In the genomic region with DNA sequence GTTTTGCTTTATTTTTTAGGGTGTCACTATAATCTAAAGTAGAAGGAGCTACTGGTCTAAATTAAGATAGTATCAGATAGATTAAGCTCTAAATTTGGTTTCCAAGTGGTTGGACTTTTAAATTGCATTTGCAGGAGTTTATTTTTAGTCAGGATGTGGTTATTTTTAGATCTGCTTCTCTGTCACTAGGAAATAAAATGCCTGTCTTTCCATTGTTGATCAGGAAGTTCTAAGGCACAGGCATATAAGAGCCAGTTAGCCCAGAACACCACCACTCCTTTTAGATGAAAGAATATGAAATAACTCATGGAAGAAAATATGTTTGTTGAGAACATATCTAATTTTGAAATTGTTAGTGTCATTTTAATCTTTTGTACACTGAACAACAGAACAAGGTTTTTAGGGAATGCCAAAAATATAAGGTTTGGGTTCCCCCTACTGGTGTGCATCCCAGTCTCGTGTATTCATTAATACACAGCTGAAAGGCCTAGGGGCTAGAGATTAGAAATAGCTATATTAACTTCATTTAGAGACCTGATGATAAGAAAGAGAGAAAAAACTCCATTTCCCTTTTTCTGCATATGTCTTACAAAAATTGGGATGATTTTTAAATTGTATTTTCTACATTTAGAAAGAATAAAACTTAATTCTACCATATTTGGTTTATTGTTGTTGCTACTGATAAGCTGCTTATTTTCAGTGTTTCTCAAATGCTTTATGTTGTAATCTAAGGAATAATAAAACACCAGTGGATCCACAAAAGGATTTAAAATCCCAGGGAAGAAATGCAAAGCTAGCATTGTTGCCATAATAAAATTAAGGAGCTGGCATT, we compare ENCODE assay signal across 8 cellular contexts.
DNase-seq lines count a peak whose midpoint lies in the region; ATAC-seq and TF ChIP-seq lines count a peak whose summit lies in the region.

No MANE protein-coding gene starts in this region.

- H3K9me3 Mint-ChIP-seq in Calu3 (ENCODE audit: low read depth, unreplicated experiment), result no peaks in the 10 kb centered on the region

- no peak overlapping the region for H3K4me3 Mint-ChIP-seq in Calu3 (ENCODE audit: low read depth, unreplicated experiment)

- peaks cover 18% of the 10 kb centered on the region for H3K4me1 ChIP-seq in hepatocyte (ENCODE audit: insufficient read depth)

- WGBS in hepatocyte (ENCODE audit: low lambda C conversion rate, missing lambda C conversion rate), result 16% methylated on average over 1 of the region's 1 CpG

- no peaks in the 10 kb centered on the region for H3K9me3 ChIP-seq in hepatocyte (ENCODE audit: low read depth)

- H3K27ac ChIP-seq in hepatocyte, result no peak overlapping the region

- H2AFZ ChIP-seq in hepatocyte, result no peak overlapping the region

- H3K4me3 ChIP-seq in H7 (ENCODE audit: insufficient read depth, low read depth, low read length) (no peak overlapping the region), hepatocyte (no peak overlapping the region)

- ATAC-seq in GM21447 (IDR thresholded peaks at IDR 0.05; ENCODE audit: unreplicated experiment) (no peak), GM21390 (IDR thresholded peaks at IDR 0.05; ENCODE audit: unreplicated experiment) (no peak)

- no peak overlapping the region for H3K4me2 ChIP-seq in hepatocyte

- intact Hi-C loops in Calu3 (cut with micrococcal nuclease; ENCODE audit: unreplicated experiment), result loop anchor here (1.0 to 5.0 kb wide), 6 partner anchors 76 to 455 kb away; a partner anchor contains a TSS

- no peaks in the 10 kb centered on the region for H4K20me1 ChIP-seq in hepatocyte (ENCODE audit: insufficient read depth, poor library complexity, severe bottlenecking)

- no peaks in the 10 kb centered on the region for H3K9me2 ChIP-seq in hepatocyte (replicated peaks; ENCODE audit: insufficient read depth)

- BruUV-seq in Calu3 (replicated peaks; lab: Mats Ljungman, UMichigan), result no TSS peak

- H3K27ac Mint-ChIP-seq in Calu3 (ENCODE audit: unreplicated experiment), result no peak overlapping the region

- no peaks in the 10 kb centered on the region for H3K79me2 ChIP-seq in hepatocyte

- H3K36me3 ChIP-seq in H7 (replicated peaks; ENCODE audit: control insufficient read depth, insufficient read depth, low read length) (peaks cover 5% of the 10 kb centered on the region), hepatocyte (replicated peaks; ENCODE audit: insufficient read depth, low read depth) (peaks cover 3% of the 10 kb centered on the region)

- DNase-seq in Calu3 (peak; percentile 60), H7 (peak; percentile 45), NCI-H82 (lab: John Stamatoyannopoulos, UW) (peak; percentile 59), astrocyte of the hippocampus (ENCODE audit: low read depth, low spot score) (peak; percentile 73), hepatocyte (ENCODE audit: low spot score) (peak; percentile 61), smooth muscle cell of the brain vasculature (ENCODE audit: low read depth, low spot score) (peak; percentile 32)

- peaks cover 5% of the 10 kb centered on the region for H3K36me3 Mint-ChIP-seq in Calu3 (ENCODE audit: insufficient read depth, unreplicated experiment)

- H3K27me3 Mint-ChIP-seq in Calu3 (ENCODE audit: unreplicated experiment), result no peaks in the 10 kb centered on the region

- TF ChIP-seq CTCF in Calu3 (IDR thresholded peaks at IDR 0.05; ENCODE audit: unreplicated experiment), result peak; percentile 52
- peak; percentile 80 for TF ChIP-seq CTCF in hepatocyte (IDR thresholded peaks at IDR 0.05; ENCODE audit: poor library complexity)

- peaks cover 16% of the 10 kb centered on the region for H3K4me1 Mint-ChIP-seq in Calu3 (ENCODE audit: low read depth, unreplicated experiment)

- no peaks in the 10 kb centered on the region for H3K27me3 ChIP-seq in H7 (ENCODE audit: control insufficient read depth, insufficient read depth, low read length)
- H3K27me3 ChIP-seq in hepatocyte, result no peaks in the 10 kb centered on the region

- CTCF ChIA-PET in Calu3 (lab: Charles Lee), result interaction anchor here (0.5 to 2.4 kb wide), 11 partner anchors 11 to 484 kb away, joined by 3 to 15 read pairs (median 3); a partner anchor contains a TSS
